ENCODE assay signal across 7 cellular contexts in genomic region chr3:113696658-113697191, GRCh38. TPM values are rescaled to one million over a fixed set of nuclear protein-coding genes. Genes with fewer than 3 reads are reported as not detected.
DNase-seq lines count a peak whose midpoint lies in the region; ATAC-seq, FAIRE-seq and TF ChIP-seq lines count a peak whose summit lies in the region.

No MANE protein-coding gene starts in this region.

- H3K36me3 ChIP-seq in brain microvascular endothelial cell (replicated peaks): no peaks in the 10 kb centered on the region

- H3K27me3 ChIP-seq in brain microvascular endothelial cell (replicated peaks): no peaks in the 10 kb centered on the region

- peak; percentile 31 for TF ChIP-seq CTCF in brain microvascular endothelial cell (IDR thresholded peaks at IDR 0.05; ENCODE audit: low read depth, low read length, missing control alignments)

- peak overlapping the region; percentile 75 for H3K4me3 ChIP-seq in brain microvascular endothelial cell (ENCODE audit: low read depth, low read length)

- peak overlapping the region; percentile 58 for H3K27ac ChIP-seq in brain microvascular endothelial cell

- intact Hi-C loops in sciatic nerve (cut with DNase I): no loop called here

- FAIRE-seq in TTC549 (lab: Jason Lieb, UNC): peak; percentile 97

- DNase-seq in NCI-H2081 treated with DMSO at 0.1 percent for 48 hours (lab: John Stamatoyannopoulos, UW) (peak; percentile 92), brain microvascular endothelial cell (peak; percentile 100), iPS DF 4.7 (ENCODE audit: extremely low read depth, low spot score) (peak; percentile 92), sciatic nerve (ENCODE audit: low spot score) (peak; percentile 99)

- in situ Hi-C loops in brain microvascular endothelial cell (cut with HindIII; ENCODE audit: low pct_ligation_motif_present, low sequenced_read_pairs): no loop called here

- ATAC-seq in GM18517 (IDR thresholded peaks at IDR 0.05; ENCODE audit: unreplicated experiment) (peak; percentile 97), HG03045 (IDR thresholded peaks at IDR 0.05; ENCODE audit: unreplicated experiment) (peak; percentile 93), sciatic nerve (peak; percentile 99)

RNA-seq across cellular contexts. Expression of gene USF3, which starts 0.3 kb away (rescaled TPM):
- 21.6 TPM for total RNA-seq in sciatic nerve

RNA-seq across cellular contexts. Expression of gene NAA50, which starts 49.3 kb away (rescaled TPM):
- total RNA-seq in sciatic nerve: 75.7 TPM

RNA-seq across cellular contexts. Expression of gene ATP6V1A, which starts 50.1 kb away (rescaled TPM):
- total RNA-seq in sciatic nerve: 48.6 TPM

Comparison
In these comparisons a context has a peak if more than half of its experiments do, and no peak if none do; other contexts are left out.
1. Peak in every context shown above with its lines: DNase-seq, ATAC-seq, H3K4me3 ChIP-seq and H3K27ac ChIP-seq.